17 cellular contexts compared by ENCODE assay signal in genomic region chr1:41102653-41103052, GRCh38.
A peak's percentile ranks its signal among the peaks of the same experiment; 100 is the strongest.
DNase-seq lines count a peak whose midpoint lies in the region; ATAC-seq, FAIRE-seq and TF ChIP-seq lines count a peak whose summit lies in the region.
"Had no signal": no experiment of that assay in that cellular context is flagged by ENCODE, and none has a peak within 500 bp of the region (broad histone marks: within the 10 kb centered on the region; RNA-seq: fewer than 3 reads in every experiment).

No MANE protein-coding gene starts in this region.

- ATAC-seq in A549 (no peak), lower lobe of right lung (no peak)
- ATAC-seq: activated CD4-positive, CD25-positive, alpha-beta regulatory T cell treated with anti-CD3 and anti-CD28 coated beads, Interleukin-2, amount 50 U/mL, for 24 hours; naive thymus-derived CD4-positive, alpha-beta T cell had no signal

- H3K9me3 ChIP-seq in A549, result no peaks in the 10 kb centered on the region
- H3K9me3 ChIP-seq in esophagus squamous epithelium, result no peaks in the 10 kb centered on the region
- H3K9me3 ChIP-seq in prostate gland, result no peaks in the 10 kb centered on the region
- H3K9me3 ChIP-seq in lower lobe of right lung, result no peaks in the 10 kb centered on the region
- H3K9me3 ChIP-seq: Peyer's patch had no signal

- FAIRE-seq in A549 (lab: Jason Lieb, UNC), result no peak
- FAIRE-seq: keratinocyte had no signal

- H3K27me3 ChIP-seq in esophagus squamous epithelium (no peaks in the 10 kb centered on the region), prostate gland (replicated peaks; ENCODE audit: insufficient read depth) (no peaks in the 10 kb centered on the region), lower lobe of right lung (ENCODE audit: low read depth) (no peaks in the 10 kb centered on the region)
- H3K27me3 ChIP-seq: Peyer's patch had no signal

- POLR2A ChIA-PET in A549 (lab: Yijun Ruan, JAX), result no interaction called here

- H3K36me3 ChIP-seq in esophagus squamous epithelium, result no peaks in the 10 kb centered on the region
- no peaks in the 10 kb centered on the region for H3K36me3 ChIP-seq in prostate gland
- no peaks in the 10 kb centered on the region for H3K36me3 ChIP-seq in lower lobe of right lung
- H3K36me3 ChIP-seq: Peyer's patch had no signal

- H3K4me3 ChIP-seq in A549 (no peak overlapping the region), esophagus squamous epithelium (no peak overlapping the region), prostate gland (no peak overlapping the region), lower lobe of right lung (no peak overlapping the region)
- H3K4me3 ChIP-seq: Peyer's patch had no signal

- TF ChIP-seq EP300 in A549 (IDR thresholded peaks at IDR 0.05) (no peak), Ishikawa (IDR thresholded peaks at IDR 0.05; ENCODE audit: borderline replicate concordance) (no peak)

- no peak for TF ChIP-seq CTCF in A549 (IDR thresholded peaks at IDR 0.05)
- no peak for TF ChIP-seq CTCF in esophagus squamous epithelium (IDR thresholded peaks at IDR 0.05)
- TF ChIP-seq CTCF in prostate gland (IDR thresholded peaks at IDR 0.05), result no peak
- TF ChIP-seq CTCF in lower lobe of right lung (IDR thresholded peaks at IDR 0.05), result no peak

- TF ChIP-seq RAD21 in A549 (conservative IDR thresholded peaks at IDR 0.05 in 1 of 2, IDR thresholded peaks at IDR 0.05 in 1 of 2), result no peak
- TF ChIP-seq RAD21 in Ishikawa (IDR thresholded peaks at IDR 0.05; ENCODE audit: low read depth), result no peak

- WGBS in A549 (ENCODE audit: missing lambda C conversion rate), result 96% methylated on average over 1 of the region's 1 CpG
- 45 to 75% methylated on average over 1 of the region's 1 CpG for WGBS in esophagus squamous epithelium, 2 donors
- 42% methylated on average over 1 of the region's 1 CpG for WGBS in prostate gland

- CTCF ChIA-PET in A549 (lab: Yijun Ruan, JAX), result interaction anchor here (0.6 to 0.7 kb wide), 3 partner anchors 32 to 330 kb away, joined by 3 read pairs; no protein-coding TSS in a partner anchor

- DNase-seq in A549 (ENCODE audit: low read depth in 1 of 2, low spot score in 1 of 2) (no peak), esophagus squamous epithelium (lab: John Stamatoyannopoulos, UW) (no peak), prostate gland (ENCODE audit: low spot score) (no peak), lower lobe of right lung (no peak)
- no peak for DNase-seq in stimulated activated CD4-positive, alpha-beta T cell treated with anti-CD3 and anti-CD28 coated beads, Interleukin-15, amount 100 ng/mL, for 24 hours
- no peak for DNase-seq in activated effector memory CD4-positive, alpha-beta T cell treated with anti-CD3 and anti-CD28 coated beads, Interleukin-2, amount 50 U/mL, for 16 hours
- DNase-seq in stimulated activated CD4-positive, alpha-beta T cell treated with anti-CD3 and anti-CD28 coated beads, Interleukin-2, amount 100 ng/mL, for 48 hours, result no peak
- DNase-seq: activated naive CD4-positive, alpha-beta T cell treated with anti-CD3 and anti-CD28 coated beads, Interleukin-2, amount 50 U/mL, for 16 hours; central memory CD4-positive, alpha-beta T cell; naive thymus-derived CD4-positive, alpha-beta T cell; NCI-H187 treated with DMSO at 0.1 percent for 48 hours; NCI-H526 treated with DMSO at 0.1 percent for 48 hours; T-helper 1 cell had no signal

- intact Hi-C loops in esophagus squamous epithelium (cut with DNase I), result no loop called here
- intact Hi-C loops in prostate gland (cut with DNase I), result loop anchor here (5.0 to 10.0 kb wide), 2 partner anchors 58 to 140 kb away; partner anchors contain the start of gene SCMH1
- intact Hi-C loops in lower lobe of right lung (cut with DNase I), result no loop called here

- peak overlapping the region; percentile 29 for H3K4me2 ChIP-seq in A549

- TF ChIP-seq POLR2A in A549 (IDR thresholded peaks at IDR 0.05; ENCODE audit: low read length) (no peak), esophagus squamous epithelium (IDR thresholded peaks at IDR 0.05) (no peak), prostate gland (IDR thresholded peaks at IDR 0.05) (no peak)

- peak overlapping the region; percentile 38 to 70; a peak in 5 of 6 replicates for H3K27ac ChIP-seq in A549
- H3K27ac ChIP-seq in esophagus squamous epithelium, result peak overlapping the region; percentile 10 to 58 (median 56)
- H3K27ac ChIP-seq in prostate gland, result peak overlapping the region; percentile 16 to 26
- no peak overlapping the region for H3K27ac ChIP-seq in lower lobe of right lung

- H3K4me1 ChIP-seq in A549 (peaks cover 23% of the 10 kb centered on the region), esophagus squamous epithelium (peaks cover 12 to 29% (median 22%) of the 10 kb centered on the region in 3 donors), prostate gland (replicated peaks) (peaks cover 6% of the 10 kb centered on the region), lower lobe of right lung (peaks cover 23% of the 10 kb centered on the region)

TF ChIP-seq in A549, 52 proteins besides CTCF, POLR2A, EP300 and RAD21:
- no peak for TF ChIP-seq RCOR1 (IDR thresholded peaks at IDR 0.05; ENCODE audit: low read depth, low read length)
- no peak for TF ChIP-seq HOXB13 (CRISPR knock-in tag; IDR thresholded peaks at IDR 0.05; ENCODE audit: low read depth)
- no peak for TF ChIP-seq FOSB (CRISPR knock-in tag; IDR thresholded peaks at IDR 0.05)
- no peak for TF ChIP-seq JUNB (IDR thresholded peaks at IDR 0.05)
- TF ChIP-seq ZNF302 (CRISPR knock-in tag; IDR thresholded peaks at IDR 0.05), result no peak
- no peak for TF ChIP-seq ESRRA (IDR thresholded peaks at IDR 0.05; ENCODE audit: borderline replicate concordance, low read length)
- TF ChIP-seq E2F6 (IDR thresholded peaks at IDR 0.05; ENCODE audit: borderline replicate concordance, low read depth), result no peak
- TF ChIP-seq HEYL (CRISPR knock-in tag; IDR thresholded peaks at IDR 0.05), result no peak
- no peak for TF ChIP-seq HMGXB4 (CRISPR knock-in tag; IDR thresholded peaks at IDR 0.05; ENCODE audit: borderline replicate concordance)
- no peak for TF ChIP-seq CBX2 (IDR thresholded peaks at IDR 0.05; ENCODE audit: borderline replicate concordance, low read depth)

TF ChIP-seq in Ishikawa, 13 proteins besides CTCF, POLR2A, EP300 and RAD21:
- no peak for TF ChIP-seq ZBTB7A (IDR thresholded peaks at IDR 0.05; ENCODE audit: low read depth)
- TF ChIP-seq TAF1 (IDR thresholded peaks at IDR 0.05; ENCODE audit: low read depth), result 0 out of 2 replicates have a peak, but pooled peaks have one; percentile 13
